Comparison of ENCODE assay signal across 8 cellular contexts in genomic region chrX:68511255-68511654, GRCh38. TPM values are rescaled to one million over a fixed set of nuclear protein-coding genes. Genes with fewer than 3 reads are reported as not detected.
A peak's percentile ranks its signal among the peaks of the same experiment; 100 is the strongest.
DNase-seq lines count a peak whose midpoint lies in the region; ATAC-seq and TF ChIP-seq lines count a peak whose summit lies in the region.

No MANE protein-coding gene starts in this region.

- H4K20me1 ChIP-seq in Loucy (ENCODE audit: insufficient read depth, low read length, poor library complexity, severe bottlenecking) = no peaks in the 10 kb centered on the region

- peaks cover 4 to 5% of the 10 kb centered on the region in 2 donors for H3K36me3 Mint-ChIP-seq in stimulated activated naive B cell treated with anti-CD40 and anti-IgM and Interleukin-4, amounts not matched to agents 10 μg/mL and 1 μg/mL and 100 μg/mL, for 72 hours

- DNase-seq in Caki2 (ENCODE audit: low read depth) = peak; percentile 16
- DNase-seq in WERI-Rb-1 = peak; percentile 20
- DNase-seq in globus pallidus (ENCODE audit: low spot score) = peak; percentile 9
- DNase-seq in stimulated activated naive B cell treated with anti-CD40 and anti-IgM and Interleukin-4, amounts not matched to agents 10 μg/mL and 1 μg/mL and 100 μg/mL, for 72 hours = peak; percentile 17
- DNase-seq in DMS153 (lab: John Stamatoyannopoulos, UW) = no peak

- ATAC-seq in GM21576 (IDR thresholded peaks at IDR 0.05; ENCODE audit: unreplicated experiment) = peak; percentile 81
- ATAC-seq in stimulated activated naive B cell treated with anti-CD40 and anti-IgM and Interleukin-4, amounts not matched to agents 10 μg/mL and 1 μg/mL and 100 μg/mL, for 72 hours (replicated peaks) = peak in 1 of 2 donors; percentile 66

- no peak overlapping the region for H2AFZ ChIP-seq in Loucy (ENCODE audit: low read length)

- TF ChIP-seq CTCF in 22Rv1 (IDR thresholded peaks at IDR 0.05) = peak; percentile 75
- TF ChIP-seq CTCF in Loucy (conservative IDR thresholded peaks at IDR 0.05; ENCODE audit: low read length) = peak; percentile 64
- peak; percentile 66 for TF ChIP-seq CTCF in WERI-Rb-1 (IDR thresholded peaks at IDR 0.05; ENCODE audit: low read depth, low read length)

- peaks cover 12% of the 10 kb centered on the region; the same call in 1 of the 2 replicates for H3K79me2 ChIP-seq in Loucy (ENCODE audit: insufficient read depth, low read length)

- H3K9me2 ChIP-seq in Loucy (replicated peaks; ENCODE audit: low read depth, low read length) = no peaks in the 10 kb centered on the region

- no peak overlapping the region for H3K4me3 ChIP-seq in Loucy (ENCODE audit: low read length, poor library complexity, severe bottlenecking)
- no peak overlapping the region for H3K4me3 ChIP-seq in WERI-Rb-1 (ENCODE audit: low read depth, low read length)

- peaks cover 6 to 21% of the 10 kb centered on the region in 2 donors for H3K4me1 Mint-ChIP-seq in stimulated activated naive B cell treated with anti-CD40 and anti-IgM and Interleukin-4, amounts not matched to agents 10 μg/mL and 1 μg/mL and 100 μg/mL, for 72 hours

- no peak overlapping the region for H3K9ac ChIP-seq in Loucy (ENCODE audit: low read depth, low read length, poor library complexity, severe bottlenecking)

- no peaks in the 10 kb centered on the region for H3F3A ChIP-seq in Loucy (ENCODE audit: low read depth)

- H3K4me3 Mint-ChIP-seq in stimulated activated naive B cell treated with anti-CD40 and anti-IgM and Interleukin-4, amounts not matched to agents 10 μg/mL and 1 μg/mL and 100 μg/mL, for 72 hours = no peak overlapping the region

- H3K36me3 ChIP-seq in Loucy (ENCODE audit: insufficient read depth, low read length) (peaks cover 23% of the 10 kb centered on the region; the same call in 1 of the 2 replicates), WERI-Rb-1 (peaks cover 6% of the 10 kb centered on the region; the same call in 1 of the 2 replicates)

- no peaks in the 10 kb centered on the region for H3K27me3 Mint-ChIP-seq in stimulated activated naive B cell treated with anti-CD40 and anti-IgM and Interleukin-4, amounts not matched to agents 10 μg/mL and 1 μg/mL and 100 μg/mL, for 72 hours

- H3K4me2 ChIP-seq in Loucy (ENCODE audit: low read depth, low read length, poor library complexity, severe bottlenecking) = no peak overlapping the region

- H3K27ac ChIP-seq in 22Rv1 = no peak overlapping the region
- no peak overlapping the region for H3K27ac ChIP-seq in WERI-Rb-1

- H3K27ac Mint-ChIP-seq in stimulated activated naive B cell treated with anti-CD40 and anti-IgM and Interleukin-4, amounts not matched to agents 10 μg/mL and 1 μg/mL and 100 μg/mL, for 72 hours = no peak overlapping the region

- no peaks in the 10 kb centered on the region for H3K27me3 ChIP-seq in Loucy (ENCODE audit: insufficient read depth, low read length, poor library complexity, severe bottlenecking)
- H3K27me3 ChIP-seq in WERI-Rb-1 (ENCODE audit: insufficient read depth, low read depth, severe bottlenecking) = no peaks in the 10 kb centered on the region

- no peaks in the 10 kb centered on the region for H3K9me3 ChIP-seq in Loucy (ENCODE audit: insufficient read depth, low read depth, low read length)
- no peaks in the 10 kb centered on the region for H3K9me3 ChIP-seq in WERI-Rb-1 (ENCODE audit: severe bottlenecking)

- H3K4me1 ChIP-seq in Loucy (ENCODE audit: insufficient read depth, low read length, poor library complexity, severe bottlenecking) = no peaks in the 10 kb centered on the region

- in situ Hi-C loops in Caki2 (cut with HindIII; ENCODE audit: low pct_unique_long_range_greater_than_20kb, low sequenced_read_pairs) = no loop called here

- no peaks in the 10 kb centered on the region for H3K9me3 Mint-ChIP-seq in stimulated activated naive B cell treated with anti-CD40 and anti-IgM and Interleukin-4, amounts not matched to agents 10 μg/mL and 1 μg/mL and 100 μg/mL, for 72 hours

RNA-seq across cellular contexts. Expression of gene YIPF6, which starts 12.4 kb away (rescaled TPM):
- 21.0 and 28.1 TPM in 2 replicates for total RNA-seq in Caki2 (2014; rRNA removed; shearing (Covaris generic); ENCODE audit: low replicate concordance)
